ENCODE assay signal across 19 cellular contexts in genomic region chr19:54574051-54574450, GRCh38. TPM values are rescaled to one million over a fixed set of nuclear protein-coding genes. Genes with fewer than 3 reads are reported as not detected.
A peak's percentile ranks its signal among the peaks of the same experiment; 100 is the strongest.
DNase-seq lines count a peak whose midpoint lies in the region; ATAC-seq and TF ChIP-seq lines count a peak whose summit lies in the region.
"Had no signal": no experiment of that assay in that cellular context is flagged by ENCODE, and none has a peak within 500 bp of the region (broad histone marks: within the 10 kb centered on the region; RNA-seq: fewer than 3 reads in every experiment).

No MANE protein-coding gene starts in this region.

- H3K27me3 ChIP-seq in BLaER1 treated with 17β-estradiol and CSF1 and Interleukin-3, amounts not matched to agents 10 nM and 100 nM: no peaks in the 10 kb centered on the region
- H3K27me3 ChIP-seq in OCI-LY3 (ENCODE audit: low read depth, low read length) (peaks cover 54% of the 10 kb centered on the region), lung (ENCODE audit: control insufficient read depth, insufficient read depth) (no peaks in the 10 kb centered on the region)

- TF ChIP-seq CTCF in OCI-LY3 (IDR thresholded peaks at IDR 0.05; ENCODE audit: low read depth, low read length): no peak
- TF ChIP-seq CTCF in lung (IDR thresholded peaks at IDR 0.05; ENCODE audit: control extremely low read depth, extremely low read depth): no peak

- DNase-seq in lung (ENCODE audit: low spot score) (peak; percentile 15), NCI-H1436 (lab: John Stamatoyannopoulos, UW) (no peak), Kasumi-1 (lab: John Stamatoyannopoulos, UW) (no peak), NCI-H2081 treated with DMSO at 0.1 percent for 48 hours (lab: John Stamatoyannopoulos, UW) (no peak)
- no peak for DNase-seq in stimulated activated naive B cell treated with anti-CD40 and anti-IgM and Interleukin-4, amounts not matched to agents 10 μg/mL and 1 μg/mL and 100 μg/mL, for 72 hours
- no peak for DNase-seq in activated CD4-positive, alpha-beta T cell treated with anti-CD3 and anti-CD28 coated beads, Interleukin-2, amount 50 U/mL, for 48 hours
- DNase-seq: GOT3; MG63; NCI-H1092 treated with DMSO at 0.1 percent for 48 hours; NCI-H1694 treated with DMSO at 0.1 percent for 48 hours; NCI-H446; NCI-H69; NK-92 treated with Interleukin-12 subunit alpha and Interleukin-12 subunit beta, amount 100 ng/mL, for 24 hours had no signal

- peak overlapping the region; percentile 92 to 100 (median 99) for H3K4me2 ChIP-seq in BLaER1 treated with 17β-estradiol and CSF1 and Interleukin-3, amounts not matched to agents 10 nM and 100 nM
- peak overlapping the region; percentile 44; the same call in 1 of the 2 replicates for H3K4me2 ChIP-seq in OCI-LY3 (ENCODE audit: low read length)
- H3K4me2 ChIP-seq: KMS-11 had no signal

- peaks cover 0 to 41% (median 20%) of the 10 kb centered on the region in 11 experiments; a peak in 15 of 22 replicates for H4K20me1 ChIP-seq in BLaER1 treated with 17β-estradiol and CSF1 and Interleukin-3, amounts not matched to agents 10 nM and 100 nM
- H4K20me1 ChIP-seq in OCI-LY3 (ENCODE audit: insufficient read depth, low read length): no peaks in the 10 kb centered on the region

- peaks cover 10 to 28% (median 18%) of the 10 kb centered on the region in 11 experiments for H3K9me3 ChIP-seq in BLaER1 treated with 17β-estradiol and CSF1 and Interleukin-3, amounts not matched to agents 10 nM and 100 nM (replicated peaks in 1 of 11)
- no peaks in the 10 kb centered on the region for H3K9me3 ChIP-seq in OCI-LY3 (ENCODE audit: insufficient read depth, low read length)
- H3K9me3 ChIP-seq in lung (ENCODE audit: control insufficient read depth in 2 of 2, insufficient read depth in 1 of 2, low read length in 1 of 2): peaks cover 0 to 2% of the 10 kb centered on the region in 2 donors
- H3K9me3 ChIP-seq: MG63 had no signal

- peak overlapping the region; percentile 29 to 62 for H3K4me3 Mint-ChIP-seq in stimulated activated naive B cell treated with anti-CD40 and anti-IgM and Interleukin-4, amounts not matched to agents 10 μg/mL and 1 μg/mL and 100 μg/mL, for 72 hours

- peaks cover 26 to 38% of the 10 kb centered on the region in 2 donors for H3K4me1 Mint-ChIP-seq in stimulated activated naive B cell treated with anti-CD40 and anti-IgM and Interleukin-4, amounts not matched to agents 10 μg/mL and 1 μg/mL and 100 μg/mL, for 72 hours

- H3K9ac ChIP-seq in BLaER1 treated with 17β-estradiol and CSF1 and Interleukin-3, amounts not matched to agents 10 nM and 100 nM: peak overlapping the region; percentile 76 to 96 (median 90)
- H3K9ac ChIP-seq in OCI-LY3 (ENCODE audit: low read length): no peak overlapping the region
- H3K9ac ChIP-seq: KMS-11 had no signal

- WGBS in lung, 2 donors: 27 to 33% methylated on average over 4 of the region's 4 CpGs

- peaks cover 66 to 74% (median 71%) of the 10 kb centered on the region in 10 experiments for H3K4me1 ChIP-seq in BLaER1 treated with 17β-estradiol and CSF1 and Interleukin-3, amounts not matched to agents 10 nM and 100 nM
- peaks cover 20% of the 10 kb centered on the region for H3K4me1 ChIP-seq in OCI-LY3 (ENCODE audit: low read length)
- H3K4me1 ChIP-seq in lung (ENCODE audit: control insufficient read depth in 2 of 2, insufficient read depth in 2 of 2, low read length in 2 of 2): no peaks in the 10 kb centered on the region

- no peaks in the 10 kb centered on the region for H3K9me3 Mint-ChIP-seq in stimulated activated naive B cell treated with anti-CD40 and anti-IgM and Interleukin-4, amounts not matched to agents 10 μg/mL and 1 μg/mL and 100 μg/mL, for 72 hours

- peak overlapping the region; percentile 92 for H3K27ac Mint-ChIP-seq in stimulated activated naive B cell treated with anti-CD40 and anti-IgM and Interleukin-4, amounts not matched to agents 10 μg/mL and 1 μg/mL and 100 μg/mL, for 72 hours

- peak overlapping the region; percentile 52 to 88 (median 74) for H3K4me3 ChIP-seq in BLaER1 treated with 17β-estradiol and CSF1 and Interleukin-3, amounts not matched to agents 10 nM and 100 nM
- H3K4me3 ChIP-seq in OCI-LY3 (ENCODE audit: low read length): no peak overlapping the region
- no peak overlapping the region for H3K4me3 ChIP-seq in lung
- H3K4me3 ChIP-seq: MG63 had no signal

- no peak for ATAC-seq in lung (ENCODE audit: insufficient read depth, low FRiP score)
- no peak for ATAC-seq in stimulated activated naive B cell treated with anti-CD40 and anti-IgM and Interleukin-4, amounts not matched to agents 10 μg/mL and 1 μg/mL and 100 μg/mL, for 72 hours (replicated peaks)
- ATAC-seq: HepG2 had no signal

- H3K27me3 Mint-ChIP-seq in stimulated activated naive B cell treated with anti-CD40 and anti-IgM and Interleukin-4, amounts not matched to agents 10 μg/mL and 1 μg/mL and 100 μg/mL, for 72 hours: peaks cover 0 to 8% of the 10 kb centered on the region in 2 donors

- H3K27ac ChIP-seq in BLaER1 treated with 17β-estradiol and CSF1 and Interleukin-3, amounts not matched to agents 10 nM and 100 nM: peak overlapping the region; percentile 53 to 99 (median 97)
- H3K27ac ChIP-seq in OCI-LY3 (ENCODE audit: low read length): no peak overlapping the region
- H3K27ac ChIP-seq in lung (ENCODE audit: low read depth in 1 of 2, low read length in 1 of 2): no peak overlapping the region
- H3K27ac ChIP-seq: C4-2B, KMS-11, RWPE1 had no signal

- H2AFZ ChIP-seq in OCI-LY3 (ENCODE audit: low read depth, low read length): no peak overlapping the region

- peaks cover 24 to 54% (median 42%) of the 10 kb centered on the region in 11 experiments for H3K36me3 ChIP-seq in BLaER1 treated with 17β-estradiol and CSF1 and Interleukin-3, amounts not matched to agents 10 nM and 100 nM
- H3K36me3 ChIP-seq in OCI-LY3 (replicated peaks; ENCODE audit: low read depth, low read length): no peaks in the 10 kb centered on the region
- H3K36me3 ChIP-seq in lung (ENCODE audit: control insufficient read depth in 2 of 2, insufficient read depth in 2 of 2, low read length in 2 of 2): no peaks in the 10 kb centered on the region
- H3K36me3 ChIP-seq: MG63 had no signal

- peaks cover 0 to 3% of the 10 kb centered on the region in 2 donors for H3K36me3 Mint-ChIP-seq in stimulated activated naive B cell treated with anti-CD40 and anti-IgM and Interleukin-4, amounts not matched to agents 10 μg/mL and 1 μg/mL and 100 μg/mL, for 72 hours

- no peaks in the 10 kb centered on the region for H3K79me2 ChIP-seq in OCI-LY3 (ENCODE audit: low read length)

RNA-seq across cellular contexts. Expression of gene LILRA2, which starts 0.5 kb away (rescaled TPM):
- total RNA-seq in lung: 10 to 100 TPM in 1 of 2 donors, 1 to 10 TPM in 1; 1.2 to 13.6 TPM
- polyA plus RNA-seq in lung: 10 to 100 TPM in 1 of 2 donors, 1 to 10 TPM in 1; 4.3 to 51.6 TPM
- total RNA-seq: HepG2 had no signal

RNA-seq across cellular contexts. Expression of gene LILRA1, which starts 19.4 kb away (rescaled TPM):
- total RNA-seq in lung: 1 to 10 TPM; 2.1 to 8.3 TPM
- 10 to 100 TPM in 1 of 2 donors, 1 to 10 TPM in 1; 1.2 to 21.3 TPM for polyA plus RNA-seq in lung
- total RNA-seq: HepG2 had no signal
- polyA plus RNA-seq: HepG2 had no signal

RNA-seq across cellular contexts. Expression of gene LILRB1, which starts 56.2 kb away (rescaled TPM):
- total RNA-seq in lung: 10 to 100 TPM in 1 of 2 donors, 1 to 10 TPM in 1; 5.1 to 33.3 TPM
- polyA plus RNA-seq in lung: 10 to 100 TPM in 1 of 2 donors, 1 to 10 TPM in 1; 8.1 to 90.5 TPM
- total RNA-seq: HepG2 had no signal
- polyA plus RNA-seq: HepG2 had no signal

Comparison
In these comparisons a context has a peak if more than half of its experiments do, and no peak if none do; other contexts are left out.
1. H3K27ac ChIP-seq: peak in BLaER1 treated with 17β-estradiol and CSF1 and Interleukin-3, amounts not matched to agents 10 nM and 100 nM (11 of 11); none in OCI-LY3 (single experiment) and lung (0 of 2).
2. H3K4me3 ChIP-seq: peak in BLaER1 treated with 17β-estradiol and CSF1 and Interleukin-3, amounts not matched to agents 10 nM and 100 nM (10 of 10); none in OCI-LY3 (single experiment) and lung (single experiment).